ENCODE assay signal across 14 cellular contexts in the genomic region with DNA sequence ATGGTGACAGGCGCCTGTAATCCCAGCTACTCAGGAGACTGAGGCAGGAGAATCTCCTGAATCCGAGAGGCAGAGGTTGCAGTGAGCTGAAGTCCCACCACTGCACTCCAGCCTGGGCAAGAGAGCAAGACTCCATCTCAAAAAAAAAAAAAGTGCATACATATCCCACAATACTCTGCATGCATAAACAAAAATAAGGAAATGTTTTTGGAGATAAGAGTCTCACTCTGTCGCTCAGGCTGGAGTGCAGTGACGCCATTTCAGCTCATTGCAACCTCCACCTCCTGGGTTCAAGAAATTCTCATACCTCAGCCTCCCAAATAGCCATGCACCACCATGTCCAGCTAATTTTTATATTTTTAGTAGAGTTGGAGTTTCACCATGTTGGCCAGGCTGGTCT. TPM values are rescaled to one million over a fixed set of nuclear protein-coding genes. Genes with fewer than 3 reads are reported as not detected.
"Had no signal": no experiment of that assay in that cellular context is flagged by ENCODE, and none has a peak within 500 bp of the region (broad histone marks: within the 10 kb centered on the region; RNA-seq: fewer than 3 reads in every experiment).

No MANE protein-coding gene starts in this region.

RNA-seq across cellular contexts. Expression of gene INHBC, which starts 32.4 kb away (rescaled TPM):
- total RNA-seq: subcutaneous adipose tissue, suprapubic skin, temporal lobe, thoracic aorta, tibial nerve, transverse colon, upper lobe of left lung, upper lobe of right lung, ureter, urinary bladder, uterus, vagina had no signal
- polyA plus RNA-seq: stomach had no signal

RNA-seq across cellular contexts. Expression of gene INHBE, which starts 53.0 kb away (rescaled TPM):
- total RNA-seq: stomach, subcutaneous adipose tissue, temporal lobe, thoracic aorta, thyroid gland, tibial nerve, transverse colon, upper lobe of right lung, urinary bladder, uterus, vagina had no signal
- polyA plus RNA-seq: stomach had no signal
